1 cellular context compared by ENCODE assay signal in the genomic region with DNA sequence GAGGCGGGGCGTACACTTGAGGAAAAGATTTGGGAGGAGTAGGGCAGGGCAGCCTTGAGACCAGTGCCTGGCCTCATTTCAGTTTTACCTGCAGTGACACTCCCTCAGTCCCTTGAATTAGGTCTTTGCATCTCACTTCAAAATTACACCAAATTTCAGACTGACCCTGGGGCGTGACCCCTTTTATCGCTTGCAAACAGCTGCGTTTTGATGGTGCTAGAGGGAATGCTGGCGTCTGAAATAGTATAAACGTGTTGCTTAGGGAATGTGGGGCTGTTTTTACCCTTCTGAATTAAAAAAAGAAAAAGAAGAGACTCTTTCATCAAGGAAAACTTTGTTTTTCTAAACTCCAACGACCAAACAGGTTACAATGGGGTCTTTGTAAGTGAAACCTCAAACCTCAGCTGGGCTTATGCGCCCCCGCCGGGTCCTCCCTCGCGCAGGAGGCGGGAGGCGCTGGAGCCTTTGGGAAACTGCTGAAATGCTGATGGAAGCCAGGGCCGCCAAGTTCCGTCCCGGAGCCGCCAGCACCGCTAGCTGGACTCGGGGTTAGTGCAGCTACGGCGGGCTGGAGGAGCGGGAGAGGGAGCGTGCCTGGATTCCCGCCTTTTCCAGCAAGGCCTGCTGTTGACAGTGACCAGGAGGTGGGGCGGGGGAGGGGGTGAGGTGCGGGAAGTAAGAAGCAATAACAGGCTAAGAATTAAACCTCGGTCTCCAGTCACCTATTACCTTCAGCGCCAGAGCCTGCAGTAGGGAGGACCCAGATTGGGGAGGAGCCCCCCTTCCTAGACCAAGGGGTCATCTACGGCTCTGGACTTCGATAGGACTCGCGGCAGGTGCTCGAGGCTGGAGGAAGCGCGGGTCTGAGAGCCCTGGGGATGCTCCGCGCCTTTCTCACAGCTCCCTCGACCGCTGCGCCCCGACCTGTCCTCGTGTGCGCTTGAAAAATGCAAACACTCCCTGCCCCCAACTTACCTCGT.
TF ChIP-seq lines count a peak whose summit lies in the region.

No MANE protein-coding gene starts in this region.

TF ChIP-seq in K562, 482 proteins besides CTCF, POLR2A, EP300 and RAD21 (continued from another document and continues in another):
- TF ChIP-seq TFAP4 (CRISPR knock-in tag; IDR thresholded peaks at IDR 0.05; ENCODE audit: borderline replicate concordance) (peak; percentile 4; the same call in 1 of the 2 replicates), ZNF76 (CRISPR knock-in tag; IDR thresholded peaks at IDR 0.05; ENCODE audit: borderline replicate concordance) (no peak), EHMT2 (IDR thresholded peaks at IDR 0.05) (no peak), L3MBTL2 (IDR thresholded peaks at IDR 0.05) (peak; percentile 94), EGR1 (conservative IDR thresholded peaks at IDR 0.05) (peak; percentile 38; the same call in 1 of the 2 replicates), OTX1 (CRISPR knock-in tag; IDR thresholded peaks at IDR 0.05) (no peak), PML (IDR thresholded peaks at IDR 0.05; ENCODE audit: low read length) (peak; percentile 50; the same call in 1 of the 2 replicates), ZNF431 (CRISPR knock-in tag; IDR thresholded peaks at IDR 0.05) (no peak), RBFOX2 (IDR thresholded peaks at IDR 0.05; ENCODE audit: low read depth, low read length) (peak; percentile 35; the same call in 1 of the 2 replicates), KLF13 (tag; IDR thresholded peaks at IDR 0.05; ENCODE audit: borderline replicate concordance, low read depth) (no peak), TEAD1 (CRISPR knock-in tag; IDR thresholded peaks at IDR 0.05) (0 out of 4 replicates have a peak, but pooled peaks of 1 of the 2 experiments have one; percentile 41), DPF2 (IDR thresholded peaks at IDR 0.05) (peak; percentile 66), ARID3A (IDR thresholded peaks at IDR 0.05; ENCODE audit: borderline replicate concordance, low read depth, low read length) (0 out of 2 replicates have a peak, but pooled peaks have one; percentile 19), ZNF407 (IDR thresholded peaks at IDR 0.05; ENCODE audit: low read depth) (0 out of 2 replicates have a peak, but pooled peaks have one; percentile 38), SMARCA4 (IDR thresholded peaks at IDR 0.05) (peak; percentile 60), TCF3 (CRISPR knock-in tag; IDR thresholded peaks at IDR 0.05) (peak; percentile 84), SNIP1 (IDR thresholded peaks at IDR 0.05; ENCODE audit: low read depth) (no peak), ZNF263 (CRISPR knock-in tag; IDR thresholded peaks at IDR 0.05; ENCODE audit: borderline replicate concordance) (0 out of 2 replicates have a peak, but pooled peaks have one; percentile 39), ZBTB7A (IDR thresholded peaks at IDR 0.05; ENCODE audit: borderline replicate concordance, control insufficient read depth, low read depth, low read length) (peak; percentile 31; the same call in 1 of the 2 replicates), CBFA2T2 (conservative IDR thresholded peaks at IDR 0.05) (peak; percentile 47), NCOA2 (IDR thresholded peaks at IDR 0.05; ENCODE audit: partially characterized antibody in 2 of 2) (peak in 1 of 2 experiments; percentile 51), TEAD4 (IDR thresholded peaks at IDR 0.05; ENCODE audit: low read length) (peak; percentile 85), TEAD4 (CRISPR knock-in tag; IDR thresholded peaks at IDR 0.05; ENCODE audit: borderline replicate concordance) (no peak), POLR2AphosphoS5 (IDR thresholded peaks at IDR 0.05; ENCODE audit: control insufficient read depth, insufficient read depth, low read depth, low read length) (peak; percentile 36; the same call in 1 of the 2 replicates), RB1 (IDR thresholded peaks at IDR 0.05; ENCODE audit: low read depth) (0 out of 2 replicates have a peak, but pooled peaks have one; percentile 12), MCM2 (IDR thresholded peaks at IDR 0.05; ENCODE audit: low read depth) (no peak), CREB1 (IDR thresholded peaks at IDR 0.05) (0 out of 2 replicates have a peak, but pooled peaks have one; percentile 11), CREB1 (CRISPR knock-in tag; IDR thresholded peaks at IDR 0.05) (no peak), CBFA2T3 (IDR thresholded peaks at IDR 0.05) (peak; percentile 73), NR2C1 (IDR thresholded peaks at IDR 0.05) (peak; percentile 38; the same call in 1 of the 2 replicates), NR2C1 (tag; IDR thresholded peaks at IDR 0.05) (no peak), TAL1 (IDR thresholded peaks at IDR 0.05) (peak; percentile 76), ZFX (CRISPR knock-in tag; IDR thresholded peaks at IDR 0.05) (peak; percentile 43), SP1 (CRISPR knock-in tag; IDR thresholded peaks at IDR 0.05) (no peak), FOXK1 (CRISPR knock-in tag; IDR thresholded peaks at IDR 0.05; ENCODE audit: borderline replicate concordance) (no peak), GTF2B (IDR thresholded peaks at IDR 0.05; ENCODE audit: extremely low read depth, insufficient read length) (no peak), ZNF780A (CRISPR knock-in tag; IDR thresholded peaks at IDR 0.05) (no peak)
- TF ChIP-seq, protein P1, sequence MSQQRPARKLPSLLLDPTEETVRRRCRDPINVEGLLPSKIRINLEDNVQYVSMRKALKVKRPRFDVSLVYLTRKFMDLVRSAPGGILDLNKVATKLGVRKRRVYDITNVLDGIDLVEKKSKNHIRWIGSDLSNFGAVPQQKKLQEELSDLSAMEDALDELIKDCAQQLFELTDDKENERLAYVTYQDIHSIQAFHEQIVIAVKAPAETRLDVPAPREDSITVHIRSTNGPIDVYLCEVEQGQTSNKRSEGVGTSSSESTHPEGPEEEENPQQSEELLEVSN (IDR thresholded peaks at IDR 0.05; ENCODE audit: borderline replicate concordance in 1 of 2, extremely low read depth in 1 of 2, insufficient read depth in 1 of 2, insufficient read length in 1 of 2, low read depth in 1 of 2, low read length in 1 of 2, poor library complexity in 1 of 2, severe bottlenecking in 1 of 2): peak; percentile 93 to 96
- TF ChIP-seq, protein P2, sequence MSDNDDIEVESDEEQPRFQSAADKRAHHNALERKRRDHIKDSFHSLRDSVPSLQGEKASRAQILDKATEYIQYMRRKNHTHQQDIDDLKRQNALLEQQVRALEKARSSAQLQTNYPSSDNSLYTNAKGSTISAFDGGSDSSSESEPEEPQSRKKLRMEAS (CRISPR knock-in tag; IDR thresholded peaks at IDR 0.05): peak; percentile 66; the same call in 1 of the 2 replicates
- TF ChIP-seq, protein P3, sequence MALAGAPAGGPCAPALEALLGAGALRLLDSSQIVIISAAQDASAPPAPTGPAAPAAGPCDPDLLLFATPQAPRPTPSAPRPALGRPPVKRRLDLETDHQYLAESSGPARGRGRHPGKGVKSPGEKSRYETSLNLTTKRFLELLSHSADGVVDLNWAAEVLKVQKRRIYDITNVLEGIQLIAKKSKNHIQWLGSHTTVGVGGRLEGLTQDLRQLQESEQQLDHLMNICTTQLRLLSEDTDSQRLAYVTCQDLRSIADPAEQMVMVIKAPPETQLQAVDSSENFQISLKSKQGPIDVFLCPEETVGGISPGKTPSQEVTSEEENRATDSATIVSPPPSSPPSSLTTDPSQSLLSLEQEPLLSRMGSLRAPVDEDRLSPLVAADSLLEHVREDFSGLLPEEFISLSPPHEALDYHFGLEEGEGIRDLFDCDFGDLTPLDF (CRISPR knock-in tag; IDR thresholded peaks at IDR 0.05): 0 out of 2 replicates have a peak, but pooled peaks have one; percentile 33
- TF ChIP-seq, protein P4, sequence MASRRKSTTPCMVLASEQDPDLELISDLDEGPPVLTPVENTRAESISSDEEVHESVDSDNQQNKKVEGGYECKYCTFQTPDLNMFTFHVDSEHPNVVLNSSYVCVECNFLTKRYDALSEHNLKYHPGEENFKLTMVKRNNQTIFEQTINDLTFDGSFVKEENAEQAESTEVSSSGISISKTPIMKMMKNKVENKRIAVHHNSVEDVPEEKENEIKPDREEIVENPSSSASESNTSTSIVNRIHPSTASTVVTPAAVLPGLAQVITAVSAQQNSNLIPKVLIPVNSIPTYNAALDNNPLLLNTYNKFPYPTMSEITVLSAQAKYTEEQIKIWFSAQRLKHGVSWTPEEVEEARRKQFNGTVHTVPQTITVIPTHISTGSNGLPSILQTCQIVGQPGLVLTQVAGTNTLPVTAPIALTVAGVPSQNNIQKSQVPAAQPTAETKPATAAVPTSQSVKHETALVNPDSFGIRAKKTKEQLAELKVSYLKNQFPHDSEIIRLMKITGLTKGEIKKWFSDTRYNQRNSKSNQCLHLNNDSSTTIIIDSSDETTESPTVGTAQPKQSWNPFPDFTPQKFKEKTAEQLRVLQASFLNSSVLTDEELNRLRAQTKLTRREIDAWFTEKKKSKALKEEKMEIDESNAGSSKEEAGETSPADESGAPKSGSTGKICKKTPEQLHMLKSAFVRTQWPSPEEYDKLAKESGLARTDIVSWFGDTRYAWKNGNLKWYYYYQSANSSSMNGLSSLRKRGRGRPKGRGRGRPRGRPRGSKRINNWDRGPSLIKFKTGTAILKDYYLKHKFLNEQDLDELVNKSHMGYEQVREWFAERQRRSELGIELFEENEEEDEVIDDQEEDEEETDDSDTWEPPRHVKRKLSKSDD (conservative IDR thresholded peaks at IDR 0.05; ENCODE audit: low read length): no peak
